In genomic region chr5:91977599-91977998, GRCh38 we compare ENCODE assay signal across 18 cellular contexts.
"Had no signal": no experiment of that assay in that cellular context is flagged by ENCODE, and none has a peak within 500 bp of the region (broad histone marks: within the 10 kb centered on the region; RNA-seq: fewer than 3 reads in every experiment).

No MANE protein-coding gene starts in this region.

- H3K4me3 ChIP-seq: suprapubic skin had no signal

- DNase-seq: activated CD4-positive, alpha-beta T cell treated with anti-CD3 and anti-CD28 coated beads, Interleukin-2, amount 50 U/mL, for 48 hours; activated naive CD4-positive, alpha-beta T cell treated with Interleukin-2 at 50 U/mL for 16 hours; anterior cingulate cortex; brain microvascular endothelial cell; cortex of kidney; effector memory CD4-positive, alpha-beta T cell; foreskin melanocyte; head of caudate nucleus; right cardiac atrium; small intestine; stimulated activated CD4-positive, alpha-beta T cell treated with anti-CD3 and anti-CD28 coated beads, Interleukin-4, amount 100 ng/mL, for 4 hours; stimulated activated CD8-positive, alpha-beta memory T cell treated with anti-CD3 and anti-CD28 coated beads, Interleukin-4, amount 100 ng/mL, for 48 hours; stimulated activated naive CD8-positive, alpha-beta T cell treated with anti-CD3 and anti-CD28 coated beads, Interleukin-15, Interleukin-2, amounts not matched to agents 100 U/mL and 50 U/mL, for 24 hours; trophoblast cell had no signal

- H3K4me1 ChIP-seq: suprapubic skin had no signal

- H3K9me3 ChIP-seq: suprapubic skin had no signal

- ATAC-seq: activated T-helper 17 cell treated with anti-CD3 and anti-CD28 coated beads, Interleukin-2, amount 50 U/mL, for 72 hours; natural killer cell treated with Interleukin-12 subunit alpha and Interleukin-12 subunit beta and Interleukin-15 and Interleukin-18, amount 100 ng/mL, for 72 hours; right cardiac atrium; stimulated activated naive CD8-positive, alpha-beta T cell treated with anti-CD3 and anti-CD28 coated beads, Interleukin-15, Interleukin-2, amounts not matched to agents 100 U/mL and 50 U/mL, for 24 hours had no signal

- H3K27ac ChIP-seq: brain microvascular endothelial cell, suprapubic skin, VCaP had no signal

- H3K36me3 ChIP-seq: brain microvascular endothelial cell, suprapubic skin had no signal

- H3K27me3 ChIP-seq: brain microvascular endothelial cell, suprapubic skin had no signal
